Comparison of ENCODE assay signal across 18 cellular contexts in genomic region chr11:73265278-73265810, GRCh38. TPM values are rescaled to one million over a fixed set of nuclear protein-coding genes. Genes with fewer than 3 reads are reported as not detected.
A peak's percentile ranks its signal among the peaks of the same experiment; 100 is the strongest.
DNase-seq lines count a peak whose midpoint lies in the region; ATAC-seq and TF ChIP-seq lines count a peak whose summit lies in the region.
"Had no signal": no experiment of that assay in that cellular context is flagged by ENCODE, and none has a peak within 500 bp of the region (broad histone marks: within the 10 kb centered on the region; RNA-seq: fewer than 3 reads in every experiment).

No MANE protein-coding gene starts in this region.

- no peak overlapping the region for H3K9ac ChIP-seq in OCI-LY3 (ENCODE audit: low read length)

- TF ChIP-seq POLR2A in erythroblast (IDR thresholded peaks at IDR 0.05; ENCODE audit: low read length) = no peak

- H3K4me1 ChIP-seq in right cardiac atrium (ENCODE audit: control insufficient read depth, insufficient read depth, low read length) (peaks cover 3% of the 10 kb centered on the region), OCI-LY3 (ENCODE audit: low read length) (peaks cover 46% of the 10 kb centered on the region), thoracic aorta (ENCODE audit: control insufficient read depth in 1 of 2, low read depth in 2 of 2) (peaks cover 7 to 35% of the 10 kb centered on the region in 2 donors)

- intact Hi-C loops in cardiac septum (cut with DNase I) (no loop called here), right cardiac atrium (cut with DNase I) (no loop called here)

- DNase-seq in cardiac septum (ENCODE audit: low spot score) (peak; percentile 12), right cardiac atrium (no peak), left lobe of liver (ENCODE audit: low spot score) (peak; percentile 2), thoracic aorta (ENCODE audit: low spot score) (no peak), NCI-H1930 (lab: John Stamatoyannopoulos, UW) (no peak), erythroblast (lab: John Stamatoyannopoulos, UW) (no peak)
- DNase-seq: DMS 273 treated with DMSO at 0.1 percent for 48 hours, GF-D8, GOT3, KBM-7, NCI-H1436, NCI-H2081 treated with DMSO at 0.1 percent for 48 hours, NCI-H524, SHP77 treated with DMSO at 0.1 percent for 48 hours had no signal

- 71% methylated on average over 4 of the region's 4 CpGs for WGBS in right cardiac atrium

- ATAC-seq in right cardiac atrium = no peak
- ATAC-seq in left lobe of liver = no peak
- no peak for ATAC-seq in thoracic aorta (ENCODE audit: insufficient number of reproducible peaks, low FRiP score, low read depth)
- ATAC-seq in GM21737 (IDR thresholded peaks at IDR 0.05; ENCODE audit: unreplicated experiment) = no peak
- ATAC-seq: A549 had no signal

- H3K4me2 ChIP-seq in OCI-LY3 (ENCODE audit: low read length) = peak overlapping the region; percentile 9; the same call in 1 of the 2 replicates
- H3K4me2 ChIP-seq: A549 had no signal

- H3K27ac ChIP-seq in right cardiac atrium (ENCODE audit: low read length) = no peak overlapping the region
- H3K27ac ChIP-seq in OCI-LY3 (ENCODE audit: low read length) = no peak overlapping the region
- peak overlapping the region in 1 of 2 donors; percentile 69 for H3K27ac ChIP-seq in thoracic aorta
- H3K27ac ChIP-seq: C4-2B had no signal

- H2AFZ ChIP-seq in OCI-LY3 (ENCODE audit: low read depth, low read length) = no peak overlapping the region

- H3K4me3 ChIP-seq in right cardiac atrium (ENCODE audit: low read length) = no peak overlapping the region
- H3K4me3 ChIP-seq in OCI-LY3 (ENCODE audit: low read length) = no peak overlapping the region
- H3K4me3 ChIP-seq in thoracic aorta = peak overlapping the region; percentile 66
- H3K4me3 ChIP-seq: A549 had no signal

- no peak for TF ChIP-seq CTCF in OCI-LY3 (IDR thresholded peaks at IDR 0.05; ENCODE audit: low read depth, low read length)
- TF ChIP-seq CTCF in thoracic aorta (IDR thresholded peaks at IDR 0.05) = no peak

- no peaks in the 10 kb centered on the region for H3K9me3 ChIP-seq in right cardiac atrium (ENCODE audit: control insufficient read depth, low read length)
- no peaks in the 10 kb centered on the region for H3K9me3 ChIP-seq in OCI-LY3 (ENCODE audit: insufficient read depth, low read length)
- no peaks in the 10 kb centered on the region for H3K9me3 ChIP-seq in thoracic aorta
- H3K9me3 ChIP-seq: A549 had no signal

- no peaks in the 10 kb centered on the region for H4K20me1 ChIP-seq in OCI-LY3 (ENCODE audit: insufficient read depth, low read length)

- H3K27me3 ChIP-seq in right cardiac atrium (ENCODE audit: control insufficient read depth, insufficient read depth) (no peaks in the 10 kb centered on the region), OCI-LY3 (ENCODE audit: low read depth, low read length) (no peaks in the 10 kb centered on the region), thoracic aorta (replicated peaks; ENCODE audit: insufficient read depth) (no peaks in the 10 kb centered on the region)

- peaks cover 16% of the 10 kb centered on the region for H3K79me2 ChIP-seq in OCI-LY3 (ENCODE audit: low read length)

- no peaks in the 10 kb centered on the region for H3K36me3 ChIP-seq in OCI-LY3 (replicated peaks; ENCODE audit: low read depth, low read length)
- no peaks in the 10 kb centered on the region for H3K36me3 ChIP-seq in thoracic aorta

RNA-seq across cellular contexts. Expression of gene P2RY6, which starts 6.8 kb away (rescaled TPM):
- 6.9 TPM for total RNA-seq in cardiac septum
- 1 to 10 TPM in 3 of 4 donors, under 1 TPM in 1; 0.96 to 2.7 (median 2.0) TPM for total RNA-seq in right cardiac atrium
- 0.70 TPM for polyA plus RNA-seq in right cardiac atrium
- total RNA-seq in left lobe of liver = 0.25 TPM
- total RNA-seq in thoracic aorta = 10 to 100 TPM in 1 of 2 donors, 1 to 10 TPM in 1; 7.7 to 13.4 TPM

RNA-seq across cellular contexts. Expression of gene ARHGEF17, which starts 42.7 kb away (rescaled TPM):
- 82.6 TPM for total RNA-seq in cardiac septum
- 10 to 100 TPM; 47.6 to 53.8 (median 49.3) TPM for total RNA-seq in right cardiac atrium
- 34.0 TPM for polyA plus RNA-seq in right cardiac atrium
- total RNA-seq in left lobe of liver = 6.8 TPM
- total RNA-seq in thoracic aorta = 100 to 1,000 TPM; 244 to 308 TPM

RNA-seq across cellular contexts. Expression of gene P2RY2, which starts 47.3 kb away (rescaled TPM):
- total RNA-seq in cardiac septum (13.5 TPM), right cardiac atrium (10 to 100 TPM in 1 of 4 donors, 1 to 10 TPM in 3; 5.5 to 15.1 (median 9.2) TPM), left lobe of liver (6.0 TPM), thoracic aorta (1 to 10 TPM; 3.5 to 5.7 TPM)
- polyA plus RNA-seq in right cardiac atrium = 5.4 TPM

Comparison
In these comparisons a context has a peak if more than half of its experiments do, and no peak if none do; other contexts are left out.
1. DNase-seq: peak in cardiac septum (single experiment) and left lobe of liver (single experiment); none in right cardiac atrium (0 of 3), thoracic aorta (single experiment), NCI-H1930 (0 of 2) and erythroblast (0 of 2).